Comparison of ENCODE assay signal across 22 cellular contexts in the genomic region with DNA sequence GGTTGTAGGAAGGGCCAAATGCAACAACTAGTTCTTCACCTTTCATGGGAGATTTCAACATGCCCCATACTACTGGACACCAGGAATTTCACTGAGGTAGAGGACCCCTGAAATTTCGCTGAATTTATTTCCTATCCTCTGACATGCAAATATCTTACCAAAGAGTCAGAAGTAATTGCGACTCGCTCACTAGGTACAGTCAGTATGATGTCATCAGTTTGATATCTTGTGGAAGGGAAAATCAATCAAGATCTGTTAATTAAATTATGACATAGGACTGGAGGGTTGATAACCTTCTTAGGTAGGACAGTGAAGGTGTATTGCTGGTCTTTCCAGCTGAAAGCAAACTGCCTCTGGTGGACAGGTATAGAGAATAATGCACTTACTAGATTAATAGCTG.
"Had no signal": no experiment of that assay in that cellular context is flagged by ENCODE, and none has a peak within 500 bp of the region (broad histone marks: within the 10 kb centered on the region; RNA-seq: fewer than 3 reads in every experiment).

No MANE protein-coding gene starts in this region.

- H3K36me3 ChIP-seq: left ventricle myocardium inferior, ovary, right atrium auricular region, suprapubic skin, thoracic aorta, tibial artery, upper lobe of right lung had no signal

- H3K4me3 ChIP-seq: left ventricle myocardium inferior, lung, mucosa of descending colon, ovary, right atrium auricular region, skin epidermis, suprapubic skin, thoracic aorta, tibial artery, upper lobe of right lung had no signal

- DNase-seq: hypothalamus; immature natural killer cell; kidney; left ventricle myocardium inferior; mesendoderm; midbrain; mucosa of descending colon; naive thymus-derived CD4-positive, alpha-beta T cell; ovary; stimulated activated CD4-positive, alpha-beta T cell treated with anti-CD3 and anti-CD28 coated beads, Interleukin-12 subunit alpha, Interleukin-12 subunit beta, amount 100 ng/mL, for 4 hours; stimulated activated CD4-positive, alpha-beta T cell treated with anti-CD3 and anti-CD28 coated beads, Interleukin-15, amount 100 ng/mL, for 24 hours; stimulated activated CD4-positive, alpha-beta T cell treated with anti-CD3 and anti-CD28 coated beads, Interleukin-2, amount 100 ng/mL, for 24 hours; stimulated activated CD4-positive, alpha-beta T cell treated with anti-CD3 and anti-CD28 coated beads, Interleukin-4, amount 100 ng/mL, for 1 hour; stimulated activated naive B cell treated with anti-CD40 and anti-IgM and Interleukin-4, amounts not matched to agents 10 μg/mL and 1 μg/mL and 100 μg/mL, for 72 hours; tibial artery; trophoblast cell; upper lobe of right lung had no signal

- H3K4me1 ChIP-seq: left ventricle myocardium inferior, right atrium auricular region, suprapubic skin, tibial artery, upper lobe of right lung had no signal

- H3K9me3 ChIP-seq: left ventricle myocardium inferior, mucosa of descending colon, ovary, right atrium auricular region, suprapubic skin, thoracic aorta, tibial artery, upper lobe of right lung had no signal

- H3K27me3 ChIP-seq: ovary, right atrium auricular region, suprapubic skin, tibial artery, upper lobe of right lung had no signal

- H3K27ac ChIP-seq: left ventricle myocardium inferior, ovary, right atrium auricular region, skin epidermis, suprapubic skin, thoracic aorta, tibial artery, upper lobe of right lung had no signal
